In genomic region chr18:56021814-56022205, GRCh38 we compare ENCODE assay signal across 33 cellular contexts.
"Had no signal": no experiment of that assay in that cellular context is flagged by ENCODE, and none has a peak within 500 bp of the region (broad histone marks: within the 10 kb centered on the region; RNA-seq: fewer than 3 reads in every experiment).

No MANE protein-coding gene starts in this region.

- H3K36me3 Mint-ChIP-seq: activated CD4-positive, alpha-beta memory T cell treated with anti-CD3 and anti-CD28 coated beads for 36 hours; activated naive CD4-positive, alpha-beta T cell treated with anti-CD3 and anti-CD28 coated beads, Interleukin-2, amount 50 U/mL, for 72 hours; activated naive CD8-positive, alpha-beta T cell treated with anti-CD3 and anti-CD28 coated beads for 36 hours; T-cell had no signal

- H3K4me3 ChIP-seq: adrenal gland, body of pancreas, breast epithelium had no signal

- H3K27ac ChIP-seq: adrenal gland, body of pancreas, brain microvascular endothelial cell, breast epithelium, VCaP had no signal

- H3K27me3 ChIP-seq: adrenal gland, body of pancreas, brain microvascular endothelial cell, breast epithelium had no signal

- DNase-seq: activated B cell treated with CpG ODN at 0.5 μM for 24 hours; activated CD4-positive, alpha-beta memory T cell treated with anti-CD3 and anti-CD28 coated beads for 36 hours; activated CD4-positive, alpha-beta T cell treated with anti-CD3 and anti-CD28 coated beads for 4 hours; activated CD4-positive, alpha-beta T cell treated with anti-CD3 and anti-CD28 coated beads, Interleukin-2, amount 10 ng/mL, durations not matched to agents 24 days and 14 days; activated CD4-positive, alpha-beta T cell treated with anti-CD3 and anti-CD28 coated beads, Interleukin-2, amount 50 U/mL, for 1 hour; activated CD4-positive, alpha-beta T cell treated with anti-CD3 and anti-CD28 coated beads, Interleukin-2, amount 50 U/mL, for 4 hours; activated CD4-positive, CD25-positive, alpha-beta regulatory T cell treated with anti-CD3 and anti-CD28 coated beads, Interleukin-2, amount 50 U/mL, for 72 hours; activated CD8-positive, alpha-beta memory T cell treated with anti-CD3 and anti-CD28 coated beads, Interleukin-2, amount 50 U/mL, for 4 hours; activated CD8-positive, alpha-beta T cell treated with anti-CD3 and anti-CD28 coated beads for 36 hours; activated effector memory CD4-positive, alpha-beta T cell treated with anti-CD3 and anti-CD28 coated beads, Interleukin-2, amount 50 U/mL, for 16 hours; activated gamma-delta T cell treated with Interleukin-2 at 50 U/mL for 16 hours; activated naive CD4-positive, alpha-beta T cell; activated naive CD4-positive, alpha-beta T cell treated with anti-CD3 and anti-CD28 coated beads for 36 hours; activated naive CD4-positive, alpha-beta T cell treated with anti-CD3 and anti-CD28 coated beads, Interleukin-2, amount 50 U/mL, for 16 hours; activated naive CD8-positive, alpha-beta T cell treated with anti-CD3 and anti-CD28 coated beads for 36 hours; activated T-cell treated with anti-CD3 and anti-CD28 coated beads for 4 hours; activated T-cell treated with anti-CD3 and anti-CD28 coated beads, Interleukin-2, amount 50 U/mL, for 1 hour; activated T-cell treated with anti-CD3 and anti-CD28 coated beads, Interleukin-2, amount 50 U/mL, for 4 hours; activated T-cell treated with anti-CD3 and anti-CD28 coated beads, Interleukin-2, amount 50 U/mL, for 72 hours; adrenal gland; amniotic stem cell; aorta; body of pancreas; central memory CD4-positive, alpha-beta T cell; T-cell; T-helper 17 cell; T1000 had no signal

- ATAC-seq: activated CD8-positive, alpha-beta T cell treated with anti-CD3 and anti-CD28 coated beads for 36 hours; activated naive CD4-positive, alpha-beta T cell treated with anti-CD3 and anti-CD28 coated beads, Interleukin-2, amount 50 U/mL, for 72 hours; activated T-cell treated with anti-CD3 and anti-CD28 coated beads, Interleukin-2, amount 50 U/mL, for 4 hours; activated T-cell treated with anti-CD3 and anti-CD28 coated beads, Interleukin-2, amount 50 U/mL, for 72 hours; activated T-helper 17 cell treated with anti-CD3 and anti-CD28 coated beads, Interleukin-2, amount 50 U/mL, for 72 hours; body of pancreas; T-cell; T-helper 17 cell had no signal

- H3K4me1 Mint-ChIP-seq: activated CD4-positive, alpha-beta T cell treated with anti-CD3 and anti-CD28 coated beads, Interleukin-2, amount 10 ng/mL, durations not matched to agents 24 days and 14 days; activated naive CD8-positive, alpha-beta T cell treated with anti-CD3 and anti-CD28 coated beads for 36 hours; activated T-helper 17 cell treated with anti-CD3 and anti-CD28 coated beads, Interleukin-2, amount 50 U/mL, for 72 hours; T-cell; T-helper 17 cell had no signal

- H3K9me3 Mint-ChIP-seq: activated CD4-positive, alpha-beta memory T cell treated with anti-CD3 and anti-CD28 coated beads for 36 hours; activated CD4-positive, alpha-beta T cell treated with anti-CD3 and anti-CD28 coated beads, Interleukin-2, amount 10 ng/mL, durations not matched to agents 24 days and 14 days; activated CD8-positive, alpha-beta T cell treated with anti-CD3 and anti-CD28 coated beads for 36 hours; activated naive CD4-positive, alpha-beta T cell treated with anti-CD3 and anti-CD28 coated beads for 36 hours; activated naive CD8-positive, alpha-beta T cell treated with anti-CD3 and anti-CD28 coated beads for 36 hours; activated T-helper 1 cell treated with anti-CD3 and anti-CD28 coated beads, Interleukin-12 subunit alpha, Interleukin-12 subunit beta, Interleukin-2, Interleukin-4 antibody, amounts not matched to agents 30 ng/mL and 10 ng/mL and 1 ng/mL, durations not matched to agents 14 hours and 24 hours and 36 hours had no signal

- H3K27me3 Mint-ChIP-seq: activated B cell treated with CpG ODN at 0.5 μM for 24 hours; activated CD4-positive, alpha-beta memory T cell treated with anti-CD3 and anti-CD28 coated beads for 36 hours; activated CD4-positive, alpha-beta T cell treated with anti-CD3 and anti-CD28 coated beads, Interleukin-2, amount 10 ng/mL, durations not matched to agents 24 days and 14 days; activated CD8-positive, alpha-beta T cell treated with anti-CD3 and anti-CD28 coated beads for 36 hours; activated naive CD8-positive, alpha-beta T cell treated with anti-CD3 and anti-CD28 coated beads for 36 hours; activated T-helper 17 cell treated with anti-CD3 and anti-CD28 coated beads, Interleukin-2, amount 50 U/mL, for 72 hours; T-cell; T-helper 17 cell had no signal

- H3K36me3 ChIP-seq: adrenal gland, brain microvascular endothelial cell, breast epithelium had no signal

- H3K27ac Mint-ChIP-seq: activated B cell treated with CpG ODN at 0.5 μM for 24 hours; activated CD4-positive, alpha-beta memory T cell treated with anti-CD3 and anti-CD28 coated beads for 36 hours; activated CD4-positive, alpha-beta T cell treated with anti-CD3 and anti-CD28 coated beads, Interleukin-2, amount 10 ng/mL, durations not matched to agents 24 days and 14 days; activated CD8-positive, alpha-beta T cell treated with anti-CD3 and anti-CD28 coated beads for 36 hours; activated naive CD4-positive, alpha-beta T cell treated with anti-CD3 and anti-CD28 coated beads for 36 hours; activated naive CD4-positive, alpha-beta T cell treated with anti-CD3 and anti-CD28 coated beads, Interleukin-2, amount 50 U/mL, for 72 hours; activated naive CD8-positive, alpha-beta T cell treated with anti-CD3 and anti-CD28 coated beads for 36 hours; activated T-cell treated with anti-CD3 and anti-CD28 coated beads, Interleukin-2, amount 50 U/mL, for 72 hours; activated T-helper 1 cell treated with anti-CD3 and anti-CD28 coated beads, Interleukin-12 subunit alpha, Interleukin-12 subunit beta, Interleukin-2, Interleukin-4 antibody, amounts not matched to agents 30 ng/mL and 10 ng/mL and 1 ng/mL, durations not matched to agents 14 hours and 24 hours and 36 hours; activated T-helper 17 cell treated with anti-CD3 and anti-CD28 coated beads, Interleukin-2, amount 50 U/mL, for 72 hours; T-cell; T-helper 17 cell had no signal

- H3K4me3 Mint-ChIP-seq: activated B cell treated with CpG ODN at 0.5 μM for 24 hours; activated CD4-positive, alpha-beta memory T cell treated with anti-CD3 and anti-CD28 coated beads for 36 hours; activated CD4-positive, alpha-beta T cell treated with anti-CD3 and anti-CD28 coated beads, Interleukin-2, amount 10 ng/mL, durations not matched to agents 24 days and 14 days; activated CD8-positive, alpha-beta T cell treated with anti-CD3 and anti-CD28 coated beads for 36 hours; activated naive CD4-positive, alpha-beta T cell treated with anti-CD3 and anti-CD28 coated beads for 36 hours; activated naive CD8-positive, alpha-beta T cell treated with anti-CD3 and anti-CD28 coated beads for 36 hours; activated T-cell treated with anti-CD3 and anti-CD28 coated beads, Interleukin-2, amount 50 U/mL, for 4 hours; activated T-cell treated with anti-CD3 and anti-CD28 coated beads, Interleukin-2, amount 50 U/mL, for 72 hours; activated T-helper 1 cell treated with anti-CD3 and anti-CD28 coated beads, Interleukin-12 subunit alpha, Interleukin-12 subunit beta, Interleukin-2, Interleukin-4 antibody, amounts not matched to agents 30 ng/mL and 10 ng/mL and 1 ng/mL, durations not matched to agents 14 hours and 24 hours and 36 hours; activated T-helper 17 cell treated with anti-CD3 and anti-CD28 coated beads, Interleukin-2, amount 50 U/mL, for 72 hours; T-cell; T-helper 17 cell had no signal

- H3K4me1 ChIP-seq: adrenal gland, body of pancreas, breast epithelium had no signal

- H3K9me3 ChIP-seq: adrenal gland, body of pancreas, breast epithelium had no signal
